ENCODE assay signal across 27 cellular contexts in genomic region chrX:121871122-121871521, GRCh38.
"Had no signal": no experiment of that assay in that cellular context is flagged by ENCODE, and none has a peak within 500 bp of the region (broad histone marks: within the 10 kb centered on the region; RNA-seq: fewer than 3 reads in every experiment).

No MANE protein-coding gene starts in this region.

- H3K9me3 Mint-ChIP-seq: nephron; neural progenitor cell; stimulated activated naive B cell treated with anti-CD40 and anti-IgM and Interleukin-4, amounts not matched to agents 10 μg/mL and 1 μg/mL and 100 μg/mL, for 72 hours; stimulated activated naive CD8-positive, alpha-beta T cell treated with anti-CD3 and anti-CD28 coated beads, Interleukin-15, Interleukin-2, amounts not matched to agents 100 ng/mL and 50 ng/mL, for 24 hours had no signal

- H3K9me3 ChIP-seq: ovary, psoas muscle, right lobe of liver, stomach, thoracic aorta, thyroid gland, tibial nerve, upper lobe of left lung, vagina had no signal

- H3K27me3 ChIP-seq: neural progenitor cell, ovary, right lobe of liver, stomach, thyroid gland, tibial nerve, upper lobe of left lung, vagina had no signal

- H3K4me3 ChIP-seq: neural progenitor cell, ovary, psoas muscle, right lobe of liver, skin epidermis, smooth muscle cell, stomach, thoracic aorta, thyroid gland, tibial nerve, upper lobe of left lung, vagina had no signal

- H3K36me3 ChIP-seq: neural progenitor cell, ovary, right lobe of liver, stomach, thoracic aorta, thyroid gland, tibial nerve, upper lobe of left lung, vagina had no signal

- H3K4me3 Mint-ChIP-seq: natural killer cell; nephron; neural progenitor cell; stimulated activated effector memory CD8-positive, alpha-beta T cell treated with anti-CD3 and anti-CD28 coated beads, Interleukin-12 subunit alpha, Interleukin-12 subunit beta, amount 100 ng/mL, for 72 hours; stimulated activated naive B cell treated with anti-CD40 and anti-IgM and Interleukin-4, amounts not matched to agents 10 μg/mL and 1 μg/mL and 100 μg/mL, for 72 hours; stimulated activated naive CD8-positive, alpha-beta T cell treated with anti-CD3 and anti-CD28 coated beads, Interleukin-15, Interleukin-2, amounts not matched to agents 100 ng/mL and 50 ng/mL, for 24 hours had no signal

- H3K4me1 Mint-ChIP-seq: natural killer cell; nephron; neural progenitor cell; stimulated activated effector memory CD8-positive, alpha-beta T cell treated with anti-CD3 and anti-CD28 coated beads, Interleukin-12 subunit alpha, Interleukin-12 subunit beta, amount 100 ng/mL, for 72 hours; stimulated activated naive B cell treated with anti-CD40 and anti-IgM and Interleukin-4, amounts not matched to agents 10 μg/mL and 1 μg/mL and 100 μg/mL, for 72 hours had no signal

- DNase-seq: natural killer cell; occipital lobe; ovary; psoas muscle; right lobe of liver; stimulated activated CD4-positive, alpha-beta T cell treated with anti-CD3 and anti-CD28 coated beads, Interleukin-15, amount 100 ng/mL, for 24 hours; stimulated activated CD4-positive, alpha-beta T cell treated with anti-CD3 and anti-CD28 coated beads, Interleukin-2, amount 100 ng/mL, for 24 hours; stimulated activated CD4-positive, alpha-beta T cell treated with anti-CD3 and anti-CD28 coated beads, Interleukin-2, amount 100 ng/mL, for 48 hours; stimulated activated CD4-positive, alpha-beta T cell treated with anti-CD3 and anti-CD28 coated beads, Interleukin-4, amount 100 ng/mL, for 24 hours; stimulated activated naive B cell treated with anti-CD40 and anti-IgM and Interleukin-4, amounts not matched to agents 10 μg/mL and 1 μg/mL and 100 μg/mL, for 72 hours; stimulated activated naive CD4-positive, alpha-beta T cell treated with Interleukin-2 at 50 U/mL for 16 hours; stomach; thyroid gland; trophoblast cell had no signal

- H3K27me3 Mint-ChIP-seq: progenitor cell of endocrine pancreas; stimulated activated naive B cell treated with anti-CD40 and anti-IgM and Interleukin-4, amounts not matched to agents 10 μg/mL and 1 μg/mL and 100 μg/mL, for 72 hours; stimulated activated naive CD8-positive, alpha-beta T cell treated with anti-CD3 and anti-CD28 coated beads, Interleukin-15, Interleukin-2, amounts not matched to agents 100 ng/mL and 50 ng/mL, for 24 hours had no signal

- H3K27ac Mint-ChIP-seq: natural killer cell; nephron; neural progenitor cell; progenitor cell of endocrine pancreas; stimulated activated effector memory CD8-positive, alpha-beta T cell treated with anti-CD3 and anti-CD28 coated beads, Interleukin-12 subunit alpha, Interleukin-12 subunit beta, amount 100 ng/mL, for 72 hours; stimulated activated naive B cell treated with anti-CD40 and anti-IgM and Interleukin-4, amounts not matched to agents 10 μg/mL and 1 μg/mL and 100 μg/mL, for 72 hours; stimulated activated naive CD8-positive, alpha-beta T cell treated with anti-CD3 and anti-CD28 coated beads, Interleukin-15, Interleukin-2, amounts not matched to agents 100 ng/mL and 50 ng/mL, for 24 hours had no signal

- H3K4me1 ChIP-seq: neural progenitor cell, parathyroid adenoma, psoas muscle, right lobe of liver, stomach, thyroid gland, tibial nerve, upper lobe of left lung, vagina had no signal

- ATAC-seq: natural killer cell; psoas muscle; right cardiac atrium; right lobe of liver; stimulated activated effector memory CD8-positive, alpha-beta T cell treated with anti-CD3 and anti-CD28 coated beads, Interleukin-12 subunit alpha, Interleukin-12 subunit beta, amount 100 ng/mL, for 72 hours; stimulated activated naive B cell treated with anti-CD40 and anti-IgM and Interleukin-4, amounts not matched to agents 10 μg/mL and 1 μg/mL and 100 μg/mL, for 72 hours had no signal

- H3K27ac ChIP-seq: neural progenitor cell, ovary, parathyroid adenoma, psoas muscle, right lobe of liver, skin epidermis, stomach, thoracic aorta, thyroid gland, tibial nerve, upper lobe of left lung, vagina had no signal

- H3K36me3 Mint-ChIP-seq: natural killer cell; neural progenitor cell; stimulated activated effector memory CD8-positive, alpha-beta T cell treated with anti-CD3 and anti-CD28 coated beads, Interleukin-12 subunit alpha, Interleukin-12 subunit beta, amount 100 ng/mL, for 72 hours; stimulated activated naive B cell treated with anti-CD40 and anti-IgM and Interleukin-4, amounts not matched to agents 10 μg/mL and 1 μg/mL and 100 μg/mL, for 72 hours had no signal
